In genomic region chr3:187545391-187545790, GRCh38 we compare ENCODE assay signal across 32 cellular contexts.
"Had no signal": no experiment of that assay in that cellular context is flagged by ENCODE, and none has a peak within 500 bp of the region (broad histone marks: within the 10 kb centered on the region; RNA-seq: fewer than 3 reads in every experiment).

No MANE protein-coding gene starts in this region.

- H3K27me3 ChIP-seq: ascending aorta, brain microvascular endothelial cell, breast epithelium, cardiac muscle cell had no signal

- ATAC-seq: activated naive CD4-positive, alpha-beta T cell treated with anti-CD3 and anti-CD28 coated beads, Interleukin-2, amount 50 U/mL, for 72 hours; activated naive CD8-positive, alpha-beta T cell treated with anti-CD3 and anti-CD28 coated beads, Interleukin-2, amount 50 U/mL, for 24 hours; activated T-cell treated with anti-CD3 and anti-CD28 coated beads, Interleukin-2, amount 50 U/mL, for 4 hours; activated T-cell treated with anti-CD3 and anti-CD28 coated beads, Interleukin-2, amount 50 U/mL, for 72 hours; activated T-helper 17 cell treated with anti-CD3 and anti-CD28 coated beads, Interleukin-2, amount 50 U/mL, for 72 hours; body of pancreas had no signal

- H3K4me1 ChIP-seq: adrenal gland, ascending aorta, body of pancreas, breast epithelium had no signal

- H3K27ac ChIP-seq: adrenal gland, ascending aorta, body of pancreas, brain microvascular endothelial cell, breast epithelium, cardiac muscle cell had no signal

- DNase-seq: activated effector memory CD4-positive, alpha-beta T cell treated with anti-CD3 and anti-CD28 coated beads, Interleukin-2, amount 50 U/mL, for 16 hours; activated effector memory CD4-positive, alpha-beta T cell treated with Interleukin-2 at 50 U/mL for 16 hours; activated gamma-delta T cell; activated gamma-delta T cell treated with Interleukin-2 at 50 U/mL for 16 hours; activated naive CD4-positive, alpha-beta T cell; activated naive CD4-positive, alpha-beta T cell treated with anti-CD3 and anti-CD28 coated beads for 36 hours; activated naive CD4-positive, alpha-beta T cell treated with anti-CD3 and anti-CD28 coated beads, Interleukin-2, amount 10 ng/mL, durations not matched to agents 7 days and 5 days; activated naive CD4-positive, alpha-beta T cell treated with anti-CD3 and anti-CD28 coated beads, Interleukin-2, amount 50 U/mL, for 16 hours; activated naive CD4-positive, alpha-beta T cell treated with Interleukin-2 at 50 U/mL for 16 hours; activated naive CD8-positive, alpha-beta T cell treated with anti-CD3 and anti-CD28 coated beads for 36 hours; activated naive CD8-positive, alpha-beta T cell treated with anti-CD3 and anti-CD28 coated beads, Interleukin-2, amount 10 ng/mL, durations not matched to agents 7 days and 5 days; activated naive CD8-positive, alpha-beta T cell treated with anti-CD3 and anti-CD28 coated beads, Interleukin-2, amount 50 U/mL, for 24 hours; activated T-cell treated with anti-CD3 and anti-CD28 coated beads, Interleukin-2, amount 50 U/mL, for 1 hour; activated T-cell treated with anti-CD3 and anti-CD28 coated beads, Interleukin-2, amount 50 U/mL, for 24 hours; activated T-cell treated with anti-CD3 and anti-CD28 coated beads, Interleukin-2, amount 50 U/mL, for 4 hours; activated T-cell treated with anti-CD3 and anti-CD28 coated beads, Interleukin-2, amount 50 U/mL, for 48 hours; activated T-cell treated with anti-CD3 and anti-CD28 coated beads, Interleukin-2, amount 50 U/mL, for 72 hours; adrenal gland; amniotic stem cell; amygdala; anterior cingulate cortex; aorta; body of pancreas; brain microvascular endothelial cell; caudate nucleus; central memory CD4-positive, alpha-beta T cell; cerebellar nuclear complex had no signal

- H3K9me3 ChIP-seq: adrenal gland, ascending aorta, body of pancreas, breast epithelium had no signal

- H3K36me3 ChIP-seq: adrenal gland, ascending aorta, brain microvascular endothelial cell, breast epithelium, cardiac muscle cell had no signal

- H3K4me3 ChIP-seq: adrenal gland, ascending aorta, body of pancreas, breast epithelium, cardiac muscle cell had no signal
